8 cellular contexts compared by ENCODE assay signal in genomic region chr19:58277748-58278147, GRCh38. TPM values are rescaled to one million over a fixed set of nuclear protein-coding genes. Genes with fewer than 3 reads are reported as not detected.
DNase-seq lines count a peak whose midpoint lies in the region; ATAC-seq and TF ChIP-seq lines count a peak whose summit lies in the region.

No MANE protein-coding gene starts in this region.

- no peak for ATAC-seq in activated T-cell treated with anti-CD3 and anti-CD28 coated beads, Interleukin-2, amount 50 U/mL, for 4 hours
- no peak for ATAC-seq in left lung

- H3K4me1 ChIP-seq in left lung (peaks cover 0 to 21% of the 10 kb centered on the region in 2 donors), thyroid gland (peaks cover 6 to 16% of the 10 kb centered on the region in 2 donors)

- TF ChIP-seq POLR2A in thyroid gland (IDR thresholded peaks at IDR 0.05): no peak

- H3K36me3 Mint-ChIP-seq in activated T-cell treated with anti-CD3 and anti-CD28 coated beads, Interleukin-2, amount 50 U/mL, for 4 hours (ENCODE audit: insufficient read depth): peaks cover 25% of the 10 kb centered on the region

- peaks cover 44% of the 10 kb centered on the region for H3K4me1 Mint-ChIP-seq in activated T-cell treated with anti-CD3 and anti-CD28 coated beads, Interleukin-2, amount 50 U/mL, for 4 hours (ENCODE audit: low read depth)

- H3K27me3 ChIP-seq in left lung (no peaks in the 10 kb centered on the region), thyroid gland (no peaks in the 10 kb centered on the region)

- peak overlapping the region; percentile 83 to 88 for H3K27ac ChIP-seq in left lung
- H3K27ac ChIP-seq in thyroid gland: peak overlapping the region in 2 of 3 donors; percentile 59 to 69

- peaks cover 0 to 35% of the 10 kb centered on the region in 2 donors for H3K36me3 ChIP-seq in left lung
- H3K36me3 ChIP-seq in thyroid gland: no peaks in the 10 kb centered on the region

- H3K27me3 Mint-ChIP-seq in activated T-cell treated with anti-CD3 and anti-CD28 coated beads, Interleukin-2, amount 50 U/mL, for 4 hours (ENCODE audit: low read depth): no peaks in the 10 kb centered on the region

- peaks cover 11% of the 10 kb centered on the region for H3K9me3 Mint-ChIP-seq in activated T-cell treated with anti-CD3 and anti-CD28 coated beads, Interleukin-2, amount 50 U/mL, for 4 hours

- TF ChIP-seq CTCF in left lung (IDR thresholded peaks at IDR 0.05) (no peak), thyroid gland (IDR thresholded peaks at IDR 0.05) (no peak)

- 79 to 84% methylated on average over 13 of the region's 13 CpGs for WGBS in thyroid gland, 2 donors

- H3K9me3 ChIP-seq in left lung: peaks cover 0 to 42% of the 10 kb centered on the region in 2 donors
- H3K9me3 ChIP-seq in thyroid gland: no peaks in the 10 kb centered on the region

- DNase-seq in activated T-cell treated with anti-CD3 and anti-CD28 coated beads, Interleukin-2, amount 50 U/mL, for 4 hours: no peak
- DNase-seq in activated T-cell treated with anti-CD3 and anti-CD28 coated beads, Interleukin-2, amount 50 U/mL, for 1 hour: no peak
- DNase-seq in astrocyte of the hippocampus (ENCODE audit: low read depth, low spot score) (peak; percentile 13), left lung (no peak), thyroid gland (peak in 1 of 2 donors; percentile 3), GDM1 (lab: John Stamatoyannopoulos, UW) (no peak), NCI-H510A (lab: John Stamatoyannopoulos, UW) (no peak), NCI-H2171 (lab: John Stamatoyannopoulos, UW) (no peak)

- H3K4me3 ChIP-seq in left lung: peak overlapping the region; percentile 78 to 79
- peak overlapping the region in 1 of 3 donors; percentile 83 for H3K4me3 ChIP-seq in thyroid gland (replicated peaks in 1 of 3)

- intact Hi-C loops in left lung (cut with DNase I) (no loop called here), thyroid gland (cut with DNase I) (no loop called here)

- peak overlapping the region; percentile 94 for H3K4me3 Mint-ChIP-seq in activated T-cell treated with anti-CD3 and anti-CD28 coated beads, Interleukin-2, amount 50 U/mL, for 4 hours

RNA-seq across cellular contexts. Expression of gene ZNF8, which starts 1.0 kb away (rescaled TPM):
- total RNA-seq in activated T-cell treated with anti-CD3 and anti-CD28 coated beads, Interleukin-2, amount 50 U/mL, for 4 hours: 1 to 10 TPM; 3.3 to 3.5 (median 3.4) TPM
- total RNA-seq in left lung (1 to 10 TPM; 5.5 TPM), thyroid gland (10 to 100 TPM in 3 of 4 donors, 1 to 10 TPM in 1; 9.7 to 14.7 (median 10.3) TPM)

RNA-seq across cellular contexts. Expression of gene ERVK3-1, which starts 27.4 kb away (rescaled TPM):
- 100 to 1,000 TPM; 117 TPM for total RNA-seq in activated T-cell treated with anti-CD3 and anti-CD28 coated beads, Interleukin-2, amount 50 U/mL, for 4 hours
- 10 to 100 TPM; 25.4 to 31.9 TPM for total RNA-seq in left lung
- 10 to 100 TPM; 56.3 to 87.2 (median 64.5) TPM for total RNA-seq in thyroid gland

RNA-seq across cellular contexts. Expression of gene ZNF544, which starts 49.0 kb away (rescaled TPM):
- total RNA-seq in activated T-cell treated with anti-CD3 and anti-CD28 coated beads, Interleukin-2, amount 50 U/mL, for 4 hours: 10 to 100 TPM; 41.6 to 43.8 (median 41.6) TPM
- total RNA-seq in left lung (10 to 100 TPM; 23.8 to 25.4 TPM), thyroid gland (100 to 1,000 TPM in 1 of 4 donors, 10 to 100 TPM in 3; 64.7 to 103 (median 76.5) TPM)

RNA-seq across cellular contexts. Expression of gene ZSCAN22, which starts 49.0 kb away (rescaled TPM):
- total RNA-seq in activated T-cell treated with anti-CD3 and anti-CD28 coated beads, Interleukin-2, amount 50 U/mL, for 4 hours: 1 to 10 TPM; 3.0 to 4.3 (median 3.6) TPM
- 1 to 10 TPM; 3.4 to 3.9 TPM for total RNA-seq in left lung
- 1 to 10 TPM; 3.0 to 4.5 (median 4.2) TPM for total RNA-seq in thyroid gland
